In the genomic region with DNA sequence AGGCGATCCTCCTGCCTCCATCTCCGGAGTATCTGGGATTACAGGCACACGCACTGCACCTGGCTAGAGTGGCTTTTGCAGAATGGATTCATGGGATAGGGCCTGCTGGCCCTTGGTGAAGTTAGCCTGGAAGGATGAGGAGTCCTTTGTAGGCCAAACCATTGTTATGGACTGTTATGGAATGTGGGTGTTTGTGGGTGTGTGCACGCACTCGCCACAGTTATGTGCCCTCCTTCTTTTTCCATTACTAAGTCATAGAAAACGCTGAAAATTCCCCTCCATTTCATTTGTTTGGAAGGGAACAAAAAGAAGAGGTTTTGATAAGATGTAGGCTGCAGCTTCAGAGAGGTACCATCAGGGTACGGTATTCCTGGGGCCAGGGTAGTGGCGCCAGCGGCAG, we compare ENCODE assay signal across 17 cellular contexts. TPM values are rescaled to one million over a fixed set of nuclear protein-coding genes. Genes with fewer than 3 reads are reported as not detected.
DNase-seq lines count a peak whose midpoint lies in the region; ATAC-seq and TF ChIP-seq lines count a peak whose summit lies in the region.
"Had no signal": no experiment of that assay in that cellular context is flagged by ENCODE, and none has a peak within 500 bp of the region (broad histone marks: within the 10 kb centered on the region; RNA-seq: fewer than 3 reads in every experiment).

No MANE protein-coding gene starts in this region.

- no peak for TF ChIP-seq RAD21 in IMR-90 (IDR thresholded peaks at IDR 0.05; ENCODE audit: low read length)

- no peak overlapping the region for H3K18ac ChIP-seq in IMR-90 (ENCODE audit: low read depth, low read length)

- no peak overlapping the region for H2BK15ac ChIP-seq in IMR-90 (ENCODE audit: low read depth, low read length)

- POLR2A ChIA-PET in IMR-90 (lab: Charles Lee; ENCODE audit: unreplicated experiment), result interaction anchor here (0.7 kb wide), 1 partner anchor 1193 kb away, joined by 6 read pairs; no protein-coding TSS in a partner anchor

- in situ Hi-C loops in IMR-90 (cut with MboI; ENCODE audit: low sequenced_read_pairs), result loop anchor here (25.0 kb wide), 1 partner anchor 559 kb away; a partner anchor contains a TSS

- H4K20me1 ChIP-seq in IMR-90 (ENCODE audit: insufficient read depth, low read length), result no peaks in the 10 kb centered on the region

- ATAC-seq in IMR-90 (ENCODE audit: low read depth) (no peak), HG02970 (IDR thresholded peaks at IDR 0.05; ENCODE audit: low FRiP score, unreplicated experiment) (no peak)

- TF ChIP-seq CTCF in IMR-90 (conservative IDR thresholded peaks at IDR 0.05; ENCODE audit: low read depth, low read length), result no peak

- no peak overlapping the region for H4K8ac ChIP-seq in IMR-90 (ENCODE audit: low read depth in 2 of 2, low read length in 2 of 2)

- CTCF ChIA-PET in IMR-90 (lab: Yijun Ruan, JAX), result no interaction called here

- BruUV-seq in IMR-90 (replicated peaks; lab: Mats Ljungman, UMichigan), result no TSS peak

- H3K14ac ChIP-seq in IMR-90 (replicated peaks; ENCODE audit: low read depth, low read length), result no peak overlapping the region

- H3K79me1 ChIP-seq in IMR-90 (ENCODE audit: low read depth in 1 of 2, low read length in 2 of 2), result no peaks in the 10 kb centered on the region

- H3K4me2 ChIP-seq in IMR-90 (ENCODE audit: low read depth, low read length), result no peak overlapping the region

- H3K4me3 ChIP-seq in IMR-90 (ENCODE audit: insufficient read depth, low read depth, low read length), result no peak overlapping the region
- H3K4me3 ChIP-seq: GM23248 had no signal

- H2BK120ac ChIP-seq in IMR-90 (ENCODE audit: low read depth, low read length), result no peak overlapping the region

- WGBS in IMR-90 (ENCODE audit: extremely low coverage in 2 of 2, insufficient read length in 1 of 2), 2 experiments, result 96% methylated on average over 4 of the region's 9 CpGs; no CpG with 5 or more reads in 1 of the 2 experiments

- no peaks in the 10 kb centered on the region for H3K27me3 ChIP-seq in IMR-90 (ENCODE audit: control insufficient read depth, insufficient read depth, low read length)

- H2BK20ac ChIP-seq in IMR-90 (ENCODE audit: low read depth, low read length), result no peak overlapping the region

- no peak overlapping the region for H3K4ac ChIP-seq in IMR-90 (ENCODE audit: low read depth, low read length)

- no peak overlapping the region for H4K91ac ChIP-seq in IMR-90 (ENCODE audit: insufficient read depth, low read depth, low read length)

- peak; percentile 61 for DNase-seq in A172 (ENCODE audit: low spot score)
- peak; percentile 7 for DNase-seq in IMR-90
- peak; percentile 73 for DNase-seq in SW480 (ENCODE audit: low spot score)
- DNase-seq in iris pigment epithelial cell (ENCODE audit: low read depth), result peak; percentile 18
- no peak for DNase-seq in NCI-H1930 (lab: John Stamatoyannopoulos, UW)
- no peak for DNase-seq in amygdala (lab: John Stamatoyannopoulos, UW)
- no peak for DNase-seq in RPMI8226
- DNase-seq: Calu3, GDM1, GM23248, H9, Kasumi-1, NCI-H1092 treated with DMSO at 0.1 percent for 48 hours, NCI-H1436 treated with DMSO at 0.1 percent for 48 hours, NCI-H2029 treated with DMSO at 0.1 percent for 48 hours had no signal

- H2AK9ac ChIP-seq in IMR-90 (replicated peaks; ENCODE audit: low read depth, low read length, poor library complexity), result no peak overlapping the region

- no peaks in the 10 kb centered on the region for H3K9me3 ChIP-seq in IMR-90 (ENCODE audit: control insufficient read depth, insufficient read depth, low read length)

- dilution Hi-C loops in IMR-90 (cut with HindIII; ENCODE audit: low sequenced_read_pairs, unreplicated experiment), result no loop called here

- peaks cover 13% of the 10 kb centered on the region for H3K4me1 ChIP-seq in IMR-90 (ENCODE audit: control insufficient read depth, insufficient read depth, low read length)

- H3K9me1 ChIP-seq in IMR-90 (ENCODE audit: insufficient read depth, low read length), result peaks cover 11% of the 10 kb centered on the region

- no peak overlapping the region for H2BK5ac ChIP-seq in IMR-90 (ENCODE audit: low read depth, low read length, poor library complexity, severe bottlenecking)

- H3K36me3 ChIP-seq in IMR-90 (ENCODE audit: control insufficient read depth, insufficient read depth, low read length), result peaks cover 10% of the 10 kb centered on the region; the same call in 1 of the 2 replicates

- H2AFZ ChIP-seq in IMR-90 (replicated peaks; ENCODE audit: low read length, poor library complexity), result no peak overlapping the region
- H2AFZ ChIP-seq: GM23248 had no signal

- no peak overlapping the region for H3K56ac ChIP-seq in IMR-90 (ENCODE audit: extremely low read depth, insufficient read depth, low read length)

- intact Hi-C loops in IMR-90 (cut with micrococcal nuclease), result no loop called here

- H2AK5ac ChIP-seq in IMR-90 (ENCODE audit: low read depth, low read length), result no peak overlapping the region

- no peak for TF ChIP-seq POLR2A in IMR-90 (IDR thresholded peaks at IDR 0.05; ENCODE audit: low read depth, low read length)

- H4K5ac ChIP-seq in IMR-90 (ENCODE audit: low read depth, low read length), result no peak overlapping the region

- no peak overlapping the region for H3K23ac ChIP-seq in IMR-90 (ENCODE audit: low read depth, low read length)

- H3K27ac ChIP-seq in IMR-90 (ENCODE audit: insufficient read depth, low read length), result no peak overlapping the region
- H3K27ac ChIP-seq: C4-2B, GM23248 had no signal

- H3K9ac ChIP-seq in IMR-90 (ENCODE audit: low read depth, low read length), result no peak overlapping the region
- H3K9ac ChIP-seq: GM23248 had no signal

TF ChIP-seq in IMR-90, 13 proteins besides CTCF, POLR2A, EP300 and RAD21:
- no peak for TF ChIP-seq FOS (IDR thresholded peaks at IDR 0.05; ENCODE audit: low read depth, low read length)
- TF ChIP-seq NFE2L2 (IDR thresholded peaks at IDR 0.05; ENCODE audit: low read depth, low read length), result no peak
- TF ChIP-seq SMC3 (IDR thresholded peaks at IDR 0.05; ENCODE audit: low read depth, low read length), result no peak
- no peak for TF ChIP-seq MXI1 (IDR thresholded peaks at IDR 0.05; ENCODE audit: borderline replicate concordance, low read depth, low read length)

RNA-seq across cellular contexts. Expression of a gene that starts 15.0 kb away (rescaled TPM):
- total RNA-seq in A172 (2014; rRNA removed; shearing (Covaris generic)), result 3.7 and 5.1 TPM in 2 replicates
- total RNA-seq in IMR-90 (2012; rRNA removed), result 3.3 and 5.9 TPM in 2 replicates
- polyA plus RNA-seq in IMR-90 (2012; rRNA removed), result 10.8 and 10.9 TPM in 2 replicates
- polyA plus RNA-seq in IMR-90 (2012; cell fraction: cytosol; rRNA removed), result 4.5 and 5.8 TPM in 2 replicates
- 56.1 and 60.8 TPM in 2 replicates for polyA plus RNA-seq in IMR-90 (2012; cell fraction: nucleus; rRNA removed; ENCODE audit: low replicate concordance)

RNA-seq across cellular contexts. Expression of a gene that starts 20.6 kb away (rescaled TPM):
- total RNA-seq in A172 (2014; rRNA removed; shearing (Covaris generic)), result 85.6 and 89.3 TPM in 2 replicates
- total RNA-seq in IMR-90 (2012; rRNA removed), result 5.7 and 10.3 TPM in 2 replicates
- polyA plus RNA-seq in IMR-90 (2012; rRNA removed), result 29.3 and 30.3 TPM in 2 replicates
- polyA plus RNA-seq in IMR-90 (2012; cell fraction: cytosol; rRNA removed), result 18.0 and 25.3 TPM in 2 replicates
- 17.9 and 24.3 TPM in 2 replicates for polyA plus RNA-seq in IMR-90 (2012; cell fraction: nucleus; rRNA removed; ENCODE audit: low replicate concordance)

Comparison
In these comparisons a context has a peak if more than half of its experiments do, and no peak if none do; other contexts are left out.
1. DNase-seq: peak in A172 (single experiment), IMR-90 (single experiment), SW480 (single experiment) and iris pigment epithelial cell (single experiment); none in NCI-H1930 (0 of 2), amygdala (0 of 56) and RPMI8226 (single experiment).